ENCODE assay signal across 21 cellular contexts in the genomic region with DNA sequence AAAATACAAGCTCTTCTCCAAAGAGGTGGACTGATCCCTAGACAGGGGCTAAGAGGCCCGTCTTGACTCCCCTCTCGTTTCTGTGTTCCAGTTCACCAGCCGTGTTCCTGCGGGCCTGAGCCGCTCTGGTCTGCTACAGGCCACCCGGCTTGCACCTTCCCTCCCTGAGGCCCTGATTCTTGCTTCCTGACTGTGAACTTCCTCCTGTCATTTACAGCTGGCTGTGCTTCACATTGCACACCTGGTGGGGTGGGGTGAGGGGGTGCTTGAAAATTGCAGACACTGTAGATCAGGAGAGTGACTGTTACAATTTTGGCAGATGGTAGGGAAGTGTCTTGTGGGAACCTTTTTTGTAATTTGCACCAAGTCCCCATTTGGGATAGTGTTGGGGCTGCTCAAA.
"Had no signal": no experiment of that assay in that cellular context is flagged by ENCODE, and none has a peak within 500 bp of the region (broad histone marks: within the 10 kb centered on the region; RNA-seq: fewer than 3 reads in every experiment).

No MANE protein-coding gene starts in this region.

- H3K4me3 Mint-ChIP-seq: central memory CD8-positive, alpha-beta T cell; naive thymus-derived CD8-positive, alpha-beta T cell; neural progenitor cell; stimulated activated naive B cell treated with anti-CD40 and anti-IgM and Interleukin-4, amounts not matched to agents 10 μg/mL and 1 μg/mL and 100 μg/mL, for 72 hours had no signal

- DNase-seq: activated CD4-positive, alpha-beta T cell treated with anti-CD3 and anti-CD28 coated beads for 1 hour; activated CD4-positive, alpha-beta T cell treated with anti-CD3 and anti-CD28 coated beads, Interleukin-2, amount 50 U/mL, for 1 hour; activated T-cell treated with anti-CD3 and anti-CD28 coated beads, Interleukin-2, amount 50 U/mL, for 1 hour; colonic mucosa; dorsolateral prefrontal cortex; heart right ventricle; naive thymus-derived CD8-positive, alpha-beta T cell; stimulated activated CD4-positive, alpha-beta T cell treated with anti-CD3 and anti-CD28 coated beads, Interleukin-15, amount 100 ng/mL, for 24 hours; stimulated activated naive B cell treated with anti-CD40 and anti-IgM and Interleukin-4, amounts not matched to agents 10 μg/mL and 1 μg/mL and 100 μg/mL, for 72 hours; T-helper 9 cell; testis; trophoblast cell had no signal

- H3K36me3 Mint-ChIP-seq: activated naive CD4-positive, alpha-beta T cell treated with anti-CD3 and anti-CD28 coated beads, Interleukin-2, amount 50 U/mL, for 72 hours; naive thymus-derived CD8-positive, alpha-beta T cell had no signal

- H3K27ac ChIP-seq: colonic mucosa, dorsolateral prefrontal cortex, gastroesophageal sphincter, heart right ventricle, neural progenitor cell, testis, vagina had no signal

- H3K9me3 ChIP-seq: colonic mucosa, testis, vagina had no signal

- H3K36me3 ChIP-seq: colonic mucosa, gastroesophageal sphincter, heart right ventricle, vagina had no signal

- H3K9ac ChIP-seq: neural progenitor cell had no signal

- H3K4me3 ChIP-seq: colonic mucosa, dorsolateral prefrontal cortex, gastroesophageal sphincter, heart right ventricle, lung, neural progenitor cell, smooth muscle cell, testis, vagina had no signal

- H3K27me3 ChIP-seq: colonic mucosa, gastroesophageal sphincter, heart right ventricle, neural progenitor cell, testis, vagina had no signal

- H3K4me1 Mint-ChIP-seq: central memory CD8-positive, alpha-beta T cell; neural progenitor cell had no signal

- ATAC-seq: activated naive CD4-positive, alpha-beta T cell treated with anti-CD3 and anti-CD28 coated beads, Interleukin-2, amount 50 U/mL, for 72 hours; gastroesophageal sphincter; heart right ventricle; left lobe of liver; naive thymus-derived CD8-positive, alpha-beta T cell; sciatic nerve; stimulated activated naive B cell treated with anti-CD40 and anti-IgM and Interleukin-4, amounts not matched to agents 10 μg/mL and 1 μg/mL and 100 μg/mL, for 72 hours had no signal

- H2AFZ ChIP-seq: neural progenitor cell had no signal

- H3K27ac Mint-ChIP-seq: activated naive CD4-positive, alpha-beta T cell treated with anti-CD3 and anti-CD28 coated beads, Interleukin-2, amount 50 U/mL, for 72 hours; neural progenitor cell; stimulated activated naive B cell treated with anti-CD40 and anti-IgM and Interleukin-4, amounts not matched to agents 10 μg/mL and 1 μg/mL and 100 μg/mL, for 72 hours had no signal

- H3K4me2 ChIP-seq: neural progenitor cell, smooth muscle cell had no signal

- H3K9me3 Mint-ChIP-seq: activated naive CD4-positive, alpha-beta T cell treated with anti-CD3 and anti-CD28 coated beads, Interleukin-2, amount 50 U/mL, for 72 hours; central memory CD8-positive, alpha-beta T cell; naive thymus-derived CD8-positive, alpha-beta T cell had no signal

- H3K4me1 ChIP-seq: colonic mucosa, gastroesophageal sphincter, heart right ventricle, testis, vagina had no signal
